Comparison of ENCODE assay signal across 21 cellular contexts in the genomic region with DNA sequence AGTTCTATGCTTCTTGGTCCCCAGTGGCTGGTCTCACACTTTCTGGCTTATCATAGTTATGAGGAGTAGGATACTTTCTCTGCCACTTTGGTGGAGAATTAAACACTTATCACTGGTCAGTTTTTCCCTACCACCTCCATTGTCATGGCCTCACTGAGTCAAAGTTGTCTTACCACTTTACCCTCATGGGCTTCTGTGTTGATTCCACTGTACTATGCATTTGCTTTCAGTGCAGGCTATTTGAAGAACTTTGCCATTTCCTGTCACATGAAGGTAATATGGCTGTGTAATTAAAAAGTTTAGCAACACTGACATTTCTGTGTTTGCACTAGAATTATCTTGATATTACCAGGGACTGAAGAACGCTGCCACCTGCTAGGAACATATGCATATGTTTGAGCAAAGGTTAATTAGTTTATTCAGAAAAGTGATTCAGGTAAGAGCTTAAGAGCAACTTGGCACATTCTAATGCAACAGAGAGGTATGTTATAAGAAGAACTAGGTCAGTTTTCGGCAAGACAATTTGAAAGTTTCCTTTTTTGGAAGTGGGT.
DNase-seq lines count a peak whose midpoint lies in the region; ATAC-seq and TF ChIP-seq lines count a peak whose summit lies in the region.
"Had no signal": no experiment of that assay in that cellular context is flagged by ENCODE, and none has a peak within 500 bp of the region (broad histone marks: within the 10 kb centered on the region; RNA-seq: fewer than 3 reads in every experiment).

No MANE protein-coding gene starts in this region.

- no peak overlapping the region for H3K4me3 ChIP-seq in upper lobe of right lung
- H3K4me3 ChIP-seq: dorsolateral prefrontal cortex, esophagus squamous epithelium, HAP-1 had no signal

- TF ChIP-seq CTCF in VCaP (conservative IDR thresholded peaks at IDR 0.05) (no peak), upper lobe of right lung (IDR thresholded peaks at IDR 0.05) (no peak)

- ATAC-seq in upper lobe of right lung (peak; percentile 43), HG03095 (IDR thresholded peaks at IDR 0.05; ENCODE audit: unreplicated experiment) (no peak)
- ATAC-seq: stimulated activated memory B cell treated with anti-CD40 and anti-IgM and Interleukin-4, amounts not matched to agents 10 μg/mL and 1 μg/mL and 100 μg/mL, for 72 hours had no signal

- H3K27ac ChIP-seq in VCaP (peak overlapping the region; percentile 9; the same call in 1 of the 2 replicates), upper lobe of right lung (no peak overlapping the region)
- H3K27ac ChIP-seq: dorsolateral prefrontal cortex, esophagus squamous epithelium, RWPE1 had no signal

- H3K4me1 ChIP-seq in upper lobe of right lung, result no peaks in the 10 kb centered on the region
- H3K4me1 ChIP-seq: esophagus squamous epithelium, HAP-1 had no signal

- intact Hi-C loops in upper lobe of right lung (cut with DNase I), result no loop called here

- no peaks in the 10 kb centered on the region for H3K27me3 ChIP-seq in upper lobe of right lung
- H3K27me3 ChIP-seq: dorsolateral prefrontal cortex, esophagus squamous epithelium had no signal

- DNase-seq in NCI-H1105 treated with DMSO at 0.1 percent for 48 hours (lab: John Stamatoyannopoulos, UW) (peak; percentile 74), NCI-H1105 (lab: John Stamatoyannopoulos, UW) (no peak), NCI-H2081 treated with DMSO at 0.1 percent for 48 hours (lab: John Stamatoyannopoulos, UW) (peak; percentile 65), upper lobe of right lung (no peak), hypothalamus (lab: John Stamatoyannopoulos, UW) (no peak)
- no peak for DNase-seq in stimulated activated CD4-positive, alpha-beta T cell treated with anti-CD3 and anti-CD28 coated beads, Interleukin-12 subunit alpha, Interleukin-12 subunit beta, amount 100 ng/mL, for 4 hours
- DNase-seq: activated CD4-positive, alpha-beta T cell treated with anti-CD3 and anti-CD28 coated beads, Interleukin-2, amount 10 ng/mL, durations not matched to agents 24 days and 14 days; amniotic stem cell; dorsolateral prefrontal cortex; esophagus squamous epithelium; foreskin melanocyte; NCI-H187; NCI-H2227 treated with DMSO at 0.1 percent for 48 hours; OCI-M1; substantia nigra; T1000 had no signal

- no peaks in the 10 kb centered on the region for H3K9me3 ChIP-seq in upper lobe of right lung
- H3K9me3 ChIP-seq: esophagus squamous epithelium, HAP-1 had no signal

- H3K36me3 ChIP-seq in upper lobe of right lung, result no peaks in the 10 kb centered on the region
- H3K36me3 ChIP-seq: esophagus squamous epithelium, HAP-1 had no signal

Comparison
In these comparisons a context has a peak if more than half of its experiments do, and no peak if none do; other contexts are left out.
1. DNase-seq: peak in NCI-H1105 treated with DMSO at 0.1 percent for 48 hours (single experiment) and NCI-H2081 treated with DMSO at 0.1 percent for 48 hours (single experiment); none in NCI-H1105 (single experiment), upper lobe of right lung (single experiment), hypothalamus (0 of 51) and stimulated activated CD4-positive, alpha-beta T cell treated with anti-CD3 and anti-CD28 coated beads, Interleukin-12 subunit alpha, Interleukin-12 subunit beta, amount 100 ng/mL, for 4 hours (single experiment).